ENCODE assay signal across 18 cellular contexts in the genomic region with DNA sequence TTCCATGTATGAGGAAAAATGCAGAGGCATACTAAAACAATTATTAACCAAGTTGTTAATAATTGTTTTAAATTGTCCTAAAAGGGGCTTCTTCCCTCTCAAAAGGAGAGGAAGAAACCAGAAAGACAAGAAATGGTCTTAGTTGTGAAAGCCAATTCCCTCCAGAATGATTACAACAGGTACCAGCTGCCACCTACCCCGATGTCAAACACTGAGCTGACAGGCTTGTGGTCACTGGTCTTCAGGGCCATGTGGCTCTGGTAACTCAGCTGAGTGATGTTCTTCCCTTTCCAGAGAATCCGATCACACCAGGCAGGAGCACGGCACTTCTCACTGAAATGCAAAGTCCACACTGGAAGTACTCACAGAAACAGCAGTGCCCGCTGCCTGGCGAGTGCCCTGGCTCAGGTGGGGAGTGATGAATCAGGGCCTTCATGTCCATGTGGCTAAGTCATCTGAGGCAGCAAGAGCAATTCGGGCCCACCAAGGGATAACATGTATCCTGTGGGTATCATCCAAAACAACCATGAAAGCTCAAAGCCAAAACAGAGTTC. TPM values are rescaled to one million over a fixed set of nuclear protein-coding genes. Genes with fewer than 3 reads are reported as not detected.
A peak's percentile ranks its signal among the peaks of the same experiment; 100 is the strongest.
DNase-seq lines count a peak whose midpoint lies in the region; ATAC-seq lines count a peak whose summit lies in the region.
"Had no signal": no experiment of that assay in that cellular context is flagged by ENCODE, and none has a peak within 500 bp of the region (broad histone marks: within the 10 kb centered on the region; RNA-seq: fewer than 3 reads in every experiment).

No MANE protein-coding gene starts in this region.

- no peak overlapping the region for H3K14ac ChIP-seq in neuronal stem cell (ENCODE audit: low read length)

- no peak overlapping the region for H3K18ac ChIP-seq in neuronal stem cell (ENCODE audit: low read length)

- H3K4me1 Mint-ChIP-seq in activated T-cell treated with anti-CD3 and anti-CD28 coated beads, Interleukin-2, amount 50 U/mL, for 24 hours (ENCODE audit: low read depth) = peaks cover 3% of the 10 kb centered on the region
- H3K4me1 Mint-ChIP-seq: GM23338 had no signal

- H3K4me3 ChIP-seq in neuronal stem cell (ENCODE audit: low read length in 2 of 2) = no peak overlapping the region
- H3K4me3 ChIP-seq: A549, GM23338 had no signal

- H3K36me3 Mint-ChIP-seq in activated T-cell treated with anti-CD3 and anti-CD28 coated beads, Interleukin-2, amount 50 U/mL, for 24 hours (ENCODE audit: low read depth) = peaks cover 80% of the 10 kb centered on the region

- no peak overlapping the region for H3K4me2 ChIP-seq in neuronal stem cell (ENCODE audit: insufficient read depth, low read length, poor library complexity, severe bottlenecking)
- H3K4me2 ChIP-seq: A549, GM23338 had no signal

- no CpG with 5 or more reads among the region's 6 CpGs for WGBS in neuronal stem cell (ENCODE audit: extremely low coverage in 2 of 2, insufficient read length in 2 of 2, insufficient replicate concordance in 1 of 2), 2 donors

- peaks cover 17 to 87% of the 10 kb centered on the region in 2 donors for H3K36me3 ChIP-seq in neuronal stem cell (replicated peaks in 1 of 2; ENCODE audit: control insufficient read depth in 2 of 2, insufficient read depth in 2 of 2, low read length in 2 of 2)

- ATAC-seq in left lobe of liver = peak; percentile 33
- no peak for ATAC-seq in GM21528 (IDR thresholded peaks at IDR 0.05; ENCODE audit: low FRiP score, unreplicated experiment)
- ATAC-seq in GM21717 (IDR thresholded peaks at IDR 0.05; ENCODE audit: unreplicated experiment) = no peak
- ATAC-seq: A549, GM23338 had no signal

- H2BK5ac ChIP-seq in neuronal stem cell (ENCODE audit: low read length) = no peak overlapping the region

- H3K79me1 ChIP-seq in neuronal stem cell (ENCODE audit: low read depth, low read length) = peaks cover 2% of the 10 kb centered on the region

- no peaks in the 10 kb centered on the region for H3K4me1 ChIP-seq in neuronal stem cell (ENCODE audit: control insufficient read depth in 2 of 2, insufficient read depth in 1 of 2, low read depth in 1 of 2, low read length in 2 of 2)

- peak overlapping the region; percentile 33 for H3K27ac Mint-ChIP-seq in activated T-cell treated with anti-CD3 and anti-CD28 coated beads, Interleukin-2, amount 50 U/mL, for 24 hours
- H3K27ac Mint-ChIP-seq: CD4-positive, alpha-beta T cell; GM23338 had no signal

- H3K23ac ChIP-seq in neuronal stem cell (ENCODE audit: low read depth, low read length, poor library complexity) = peak overlapping the region; percentile 71

- H4K8ac ChIP-seq in neuronal stem cell (ENCODE audit: low read depth, low read length) = no peak overlapping the region

- H3K27me3 ChIP-seq in neuronal stem cell (ENCODE audit: control insufficient read depth in 3 of 3, insufficient read depth in 3 of 3, low read depth in 1 of 3, low read length in 3 of 3) = no peaks in the 10 kb centered on the region

- H3K27me3 Mint-ChIP-seq in activated T-cell treated with anti-CD3 and anti-CD28 coated beads, Interleukin-2, amount 50 U/mL, for 24 hours = no peaks in the 10 kb centered on the region
- H3K27me3 Mint-ChIP-seq: CD4-positive, alpha-beta T cell had no signal

- no peak overlapping the region for H3K4ac ChIP-seq in neuronal stem cell (ENCODE audit: low read length)

- H4K91ac ChIP-seq in neuronal stem cell (ENCODE audit: low read depth, low read length, poor library complexity) = no peak overlapping the region

- H3K27ac ChIP-seq in neuronal stem cell (replicated peaks; ENCODE audit: low read length) = no peak overlapping the region
- H3K27ac ChIP-seq: 22Rv1, A549, C4-2B had no signal

- no peaks in the 10 kb centered on the region for H3K9me3 Mint-ChIP-seq in activated T-cell treated with anti-CD3 and anti-CD28 coated beads, Interleukin-2, amount 50 U/mL, for 24 hours
- H3K9me3 Mint-ChIP-seq: CD4-positive, alpha-beta T cell; GM23338 had no signal

- H3K9ac ChIP-seq in neuronal stem cell (ENCODE audit: low read depth, low read length, poor library complexity) = no peak overlapping the region

- H2BK120ac ChIP-seq in neuronal stem cell (ENCODE audit: low read depth, low read length) = no peak overlapping the region

- no peak overlapping the region for H2BK12ac ChIP-seq in neuronal stem cell (ENCODE audit: low read length)

- H3K9me3 ChIP-seq in neuronal stem cell (replicated peaks in 1 of 2; ENCODE audit: control insufficient read depth in 2 of 2, insufficient read depth in 1 of 2, low read depth in 1 of 2, low read length in 2 of 2) = no peaks in the 10 kb centered on the region
- H3K9me3 ChIP-seq: A549 had no signal

- no peak overlapping the region for H2BK15ac ChIP-seq in neuronal stem cell (ENCODE audit: low read length)

- H2AK5ac ChIP-seq in neuronal stem cell (ENCODE audit: low read depth, low read length) = no peak overlapping the region

- DNase-seq in activated T-cell treated with anti-CD3 and anti-CD28 coated beads, Interleukin-2, amount 50 U/mL, for 24 hours = no peak
- DNase-seq in activated T-cell treated with anti-CD3 and anti-CD28 coated beads, Interleukin-2, amount 50 U/mL, for 48 hours = no peak
- no peak for DNase-seq in left lobe of liver (ENCODE audit: low spot score)
- DNase-seq in neuronal stem cell (ENCODE audit: low spot score) = no peak
- no peak for DNase-seq in NCI-H1930 (lab: John Stamatoyannopoulos, UW)
- DNase-seq: AML-193; CD4-positive, alpha-beta T cell; DMS153; DMS79; GDM1; HCEC 1CT; KG1 had no signal

- no peak overlapping the region for H2AFZ ChIP-seq in neuronal stem cell (ENCODE audit: low read length)
- H2AFZ ChIP-seq: GM23338 had no signal

- H3K4me3 Mint-ChIP-seq in activated T-cell treated with anti-CD3 and anti-CD28 coated beads, Interleukin-2, amount 50 U/mL, for 24 hours = no peak overlapping the region
- H3K4me3 Mint-ChIP-seq: CD4-positive, alpha-beta T cell; GM23338 had no signal

RNA-seq across cellular contexts. Expression of a gene that starts 18.7 kb away (rescaled TPM):
- 6.6 TPM for total RNA-seq in left lobe of liver
- polyA plus RNA-seq in neuronal stem cell (2013, experiment 1 of 2) = 4.5 TPM
- polyA plus RNA-seq in neuronal stem cell (2013, experiment 2 of 2) = 4.8 TPM
